8 cellular contexts compared by ENCODE assay signal in the genomic region with DNA sequence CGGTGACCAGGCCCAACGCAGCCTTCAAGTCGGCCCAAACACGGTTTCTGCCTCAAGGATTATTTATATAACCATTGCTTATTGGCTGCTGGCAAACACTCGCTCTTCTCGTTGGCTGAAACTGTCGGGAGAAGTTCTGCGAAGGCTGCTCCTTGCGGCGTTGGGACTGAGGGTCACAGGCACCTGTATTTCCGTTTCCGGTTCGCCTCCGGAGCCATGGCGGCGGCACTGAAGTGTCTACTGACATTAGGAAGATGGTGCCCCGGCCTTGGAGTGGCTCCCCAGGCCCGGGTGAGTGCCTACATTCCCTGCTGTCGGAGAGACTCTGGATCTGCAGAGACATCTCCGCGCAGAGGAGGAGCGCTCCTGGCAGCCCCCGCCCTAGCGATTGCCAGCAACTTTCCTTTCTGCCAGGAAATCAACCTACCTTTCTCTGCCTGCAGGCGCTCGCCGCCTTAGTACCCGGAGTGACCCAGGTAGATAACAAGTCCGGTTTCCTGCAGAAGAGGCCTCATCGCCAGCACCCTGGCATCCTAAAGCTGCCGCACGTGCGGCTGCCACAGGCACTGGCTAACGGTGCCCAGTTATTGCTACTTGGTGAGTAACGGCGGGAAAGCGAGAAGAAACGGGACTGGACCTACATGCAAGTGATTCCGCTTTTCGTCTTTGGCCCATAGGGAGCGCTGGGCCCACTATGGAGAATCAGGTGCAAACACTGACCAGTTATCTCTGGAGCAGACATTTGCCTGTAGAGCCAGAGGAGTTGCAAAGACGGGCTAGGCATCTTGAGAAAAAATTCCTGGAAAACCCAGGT. TPM values are rescaled to one million over a fixed set of nuclear protein-coding genes. Genes with fewer than 3 reads are reported as not detected.
DNase-seq lines count a peak whose midpoint lies in the region; ATAC-seq, FAIRE-seq and TF ChIP-seq lines count a peak whose summit lies in the region.

A gene with protein sequence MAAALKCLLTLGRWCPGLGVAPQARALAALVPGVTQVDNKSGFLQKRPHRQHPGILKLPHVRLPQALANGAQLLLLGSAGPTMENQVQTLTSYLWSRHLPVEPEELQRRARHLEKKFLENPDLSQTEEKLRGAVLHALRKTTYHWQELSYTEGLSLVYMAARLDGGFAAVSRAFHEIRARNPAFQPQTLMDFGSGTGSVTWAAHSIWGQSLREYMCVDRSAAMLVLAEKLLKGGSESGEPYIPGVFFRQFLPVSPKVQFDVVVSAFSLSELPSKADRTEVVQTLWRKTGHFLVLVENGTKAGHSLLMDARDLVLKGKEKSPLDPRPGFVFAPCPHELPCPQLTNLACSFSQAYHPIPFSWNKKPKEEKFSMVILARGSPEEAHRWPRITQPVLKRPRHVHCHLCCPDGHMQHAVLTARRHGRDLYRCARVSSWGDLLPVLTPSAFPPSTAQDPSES (plus strand): TSS at position 194 of the 814 bp plus-strand sequence. CDS start 23 bp downstream, at position 217.

- H3K79me2 ChIP-seq in HepG2 (ENCODE audit: insufficient read depth, low read length) = peaks cover 13% of the 10 kb centered on the region

- POLR2A ChIA-PET in HepG2 (lab: Yijun Ruan, JAX) = interaction anchor here (0.9 kb wide), 1 partner anchor 15 kb away, joined by 3 read pairs; no protein-coding TSS in a partner anchor

- intact Hi-C loops in HepG2 (cut with micrococcal nuclease; ENCODE audit: unreplicated experiment) = no loop called here

- WGBS in HepG2 (ENCODE audit: low lambda C conversion rate) = under 1% methylated on average over 42 of the region's 42 CpGs

- H3K4me3 ChIP-seq in HepG2 (replicated peaks in 1 of 3; ENCODE audit: insufficient read depth in 1 of 3, low read depth in 2 of 3, low read length in 3 of 3) = peak within 1 kb of the TSS; percentile 72 to 94 (median 85)

- peak within 1 kb of the TSS; percentile 78 for H3K9ac ChIP-seq in HepG2 (ENCODE audit: insufficient read depth, low read depth, low read length)

- TF ChIP-seq CTCF in HepG2 (CRISPR knock-in tag; IDR thresholded peaks at IDR 0.05) = peak; percentile 79

- H2AFZ ChIP-seq in HepG2 (ENCODE audit: low read length) = peak within 1 kb of the TSS; percentile 77

- TSS peak; percentile 70 for BruUV-seq in HepG2 (replicated peaks; lab: Mats Ljungman, UMichigan)

- no peaks in the 10 kb centered on the region for H3K9me3 ChIP-seq in HepG2 (ENCODE audit: low read length)

- FAIRE-seq in HepG2 (lab: Jason Lieb, UNC) = peak; percentile 67

- no peaks in the 10 kb centered on the region; a peak in 2 of 5 replicates for H3K27me3 ChIP-seq in HepG2 (ENCODE audit: control insufficient read depth in 1 of 2, insufficient read depth in 2 of 2, low read length in 2 of 2)

- peaks cover 26% of the 10 kb centered on the region for H3K4me1 ChIP-seq in HepG2 (ENCODE audit: insufficient read depth, low read length)

- peak; percentile 81 to 86 for TF ChIP-seq POLR2A in HepG2 (IDR thresholded peaks at IDR 0.05; ENCODE audit: insufficient read depth in 1 of 2, low read depth in 2 of 2, low read length in 2 of 2)

- peak; percentile 96 for ATAC-seq in GM19351 (IDR thresholded peaks at IDR 0.05; ENCODE audit: unreplicated experiment)
- peak; percentile 98 for ATAC-seq in HG03521 (IDR thresholded peaks at IDR 0.05; ENCODE audit: unreplicated experiment)
- ATAC-seq in HepG2 = peak; percentile 98

- H3K4me2 ChIP-seq in HepG2 (ENCODE audit: low read depth, low read length) = peak within 1 kb of the TSS; percentile 77

- H3K36me3 ChIP-seq in HepG2 (replicated peaks in 1 of 2; ENCODE audit: control insufficient read depth in 1 of 2, insufficient read depth in 2 of 2, low read length in 2 of 2) = peaks cover 16 to 30% of the 10 kb centered on the region in 2 experiments

- DNase-seq in CD1c-positive myeloid dendritic cell (ENCODE audit: extremely low spot score) (peak; percentile 95), NCI-H748 (lab: John Stamatoyannopoulos, UW; ENCODE audit: unreplicated experiment) (peak; percentile 97), dermis microvascular lymphatic vessel endothelial cell (ENCODE audit: low read depth in 2 of 2) (peak; percentile 46 to 90), HepG2 (ENCODE audit: low spot score) (peak; percentile 98)
- peak; percentile 73 to 76 for DNase-seq in activated CD4-positive, alpha-beta T cell treated with anti-CD3 and anti-CD28 coated beads, Interleukin-2, amount 50 U/mL, for 4 hours
- peak; percentile 85 for DNase-seq in stimulated activated CD4-positive, alpha-beta T cell treated with anti-CD3 and anti-CD28 coated beads, Interleukin-4, amount 100 ng/mL, for 1 hour

- no peak for TF ChIP-seq RAD21 in HepG2 (CRISPR knock-in tag; IDR thresholded peaks at IDR 0.05)

- peak within 1 kb of the TSS; percentile 76 for H3K27ac ChIP-seq in HepG2 (ENCODE audit: extremely low read length, insufficient read depth, low read length)

- in situ Hi-C loops in HepG2 (cut with HindIII; ENCODE audit: extremely low pct_ligation_motif_present, low pct_unique_long_range_greater_than_20kb) = loop anchor here (25.0 kb wide), 1 partner anchor 653 kb away; the partner anchor contains the start of genes CCNB1IP1 and PARP2

- TF ChIP-seq EP300 in HepG2 (IDR thresholded peaks at IDR 0.05; ENCODE audit: low read depth in 2 of 2, low read length in 2 of 2) (no peak), HepG2 (CRISPR knock-in tag; IDR thresholded peaks at IDR 0.05; ENCODE audit: borderline replicate concordance) (no peak)

- CTCF ChIA-PET in HepG2 (lab: Yijun Ruan, JAX; ENCODE audit: low intra/inter-chr PET ratio, low total read pairs) = interaction anchor here (0.8 to 1.5 kb wide), 3 partner anchors 19 to 103 kb away, joined by 3 to 6 read pairs (median 4); no protein-coding TSS in a partner anchor

- H4K20me1 ChIP-seq in HepG2 (ENCODE audit: insufficient read depth, low read length) = 0 out of 2 replicates have a peak, but pooled peaks cover 3% of the 10 kb centered on the region

TF ChIP-seq in HepG2, 621 proteins besides CTCF, POLR2A, EP300 and RAD21 (continues in another document):
- TF ChIP-seq ZFP36L1 (CRISPR knock-in tag; IDR thresholded peaks at IDR 0.05) = peak; percentile 53; the same call in 1 of the 2 replicates
- TF ChIP-seq, protein P1, sequence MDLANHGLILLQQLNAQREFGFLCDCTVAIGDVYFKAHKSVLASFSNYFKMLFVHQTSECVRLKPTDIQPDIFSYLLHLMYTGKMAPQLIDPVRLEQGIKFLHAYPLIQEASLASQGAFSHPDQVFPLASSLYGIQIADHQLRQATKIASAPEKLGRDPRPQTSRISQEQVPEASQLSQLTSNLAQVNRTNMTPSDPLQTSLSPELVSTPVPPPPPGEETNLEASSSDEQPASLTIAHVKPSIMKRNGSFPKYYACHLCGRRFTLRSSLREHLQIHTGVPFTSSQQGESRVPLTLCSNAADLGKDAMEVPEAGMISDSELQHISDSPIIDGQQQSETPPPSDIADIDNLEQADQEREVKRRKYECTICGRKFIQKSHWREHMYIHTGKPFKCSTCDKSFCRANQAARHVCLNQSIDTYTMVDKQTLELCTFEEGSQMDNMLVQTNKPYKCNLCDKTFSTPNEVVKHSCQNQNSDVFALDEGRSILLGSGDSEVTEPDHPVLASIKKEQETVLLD (CRISPR knock-in tag; IDR thresholded peaks at IDR 0.05; ENCODE audit: low read depth) = no peak
- no peak; the same call in 1 of the 2 replicates for TF ChIP-seq MED1 (CRISPR knock-in tag; IDR thresholded peaks at IDR 0.05)
- TF ChIP-seq ONECUT2 (CRISPR knock-in tag; IDR thresholded peaks at IDR 0.05) = no peak
- TF ChIP-seq, protein P2, sequence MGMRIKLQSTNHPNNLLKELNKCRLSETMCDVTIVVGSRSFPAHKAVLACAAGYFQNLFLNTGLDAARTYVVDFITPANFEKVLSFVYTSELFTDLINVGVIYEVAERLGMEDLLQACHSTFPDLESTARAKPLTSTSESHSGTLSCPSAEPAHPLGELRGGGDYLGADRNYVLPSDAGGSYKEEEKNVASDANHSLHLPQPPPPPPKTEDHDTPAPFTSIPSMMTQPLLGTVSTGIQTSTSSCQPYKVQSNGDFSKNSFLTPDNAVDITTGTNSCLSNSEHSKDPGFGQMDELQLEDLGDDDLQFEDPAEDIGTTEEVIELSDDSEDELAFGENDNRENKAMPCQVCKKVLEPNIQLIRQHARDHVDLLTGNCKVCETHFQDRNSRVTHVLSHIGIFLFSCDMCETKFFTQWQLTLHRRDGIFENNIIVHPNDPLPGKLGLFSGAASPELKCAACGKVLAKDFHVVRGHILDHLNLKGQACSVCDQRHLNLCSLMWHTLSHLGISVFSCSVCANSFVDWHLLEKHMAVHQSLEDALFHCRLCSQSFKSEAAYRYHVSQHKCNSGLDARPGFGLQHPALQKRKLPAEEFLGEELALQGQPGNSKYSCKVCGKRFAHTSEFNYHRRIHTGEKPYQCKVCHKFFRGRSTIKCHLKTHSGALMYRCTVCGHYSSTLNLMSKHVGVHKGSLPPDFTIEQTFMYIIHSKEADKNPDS (CRISPR knock-in tag; IDR thresholded peaks at IDR 0.05) = 0 out of 2 replicates have a peak, but pooled peaks have one; percentile 80
- TF ChIP-seq ZNF660 (CRISPR knock-in tag; IDR thresholded peaks at IDR 0.05; ENCODE audit: borderline replicate concordance, low read depth) = no peak

RNA-seq across cellular contexts. Expression of the gene that starts here (rescaled TPM):
- total RNA-seq in dermis microvascular lymphatic vessel endothelial cell (23.4 and 23.5 TPM in 2 replicates), HepG2 (2016; rRNA removed; fragmentation: Illumina TruSeq; extraction: Trizol) (46.9 and 122 TPM in 2 replicates)
- 18.7 and 20.5 TPM in 2 replicates for total RNA-seq in HepG2 (2016; cell fraction: cytosol; rRNA removed; fragmentation: Illumina TruSeq; extraction: Trizol; ENCODE audit: low read depth)
- total RNA-seq in HepG2 (2016; cell fraction: insoluble cytoplasmic fraction; rRNA removed; fragmentation: Illumina TruSeq; extraction: Trizol) = 49.4 and 123 TPM in 2 replicates
- total RNA-seq in HepG2 (2016; cell fraction: membrane; rRNA removed; fragmentation: Illumina TruSeq; extraction: Trizol) = 27.3 and 30.4 TPM in 2 replicates
- 151 and 177 TPM in 2 replicates for total RNA-seq in HepG2 (2016; cell fraction: nucleus; rRNA removed; fragmentation: Illumina TruSeq; extraction: Trizol)
- polyA plus RNA-seq in HepG2 (2011; rRNA removed) = 181 and 199 TPM in 2 replicates
- polyA plus RNA-seq in HepG2 (2011; cell fraction: cytosol; rRNA removed) = 74.5 and 86.8 TPM in 2 replicates
- 820 and 854 TPM in 2 replicates for polyA plus RNA-seq in HepG2 (2011; cell fraction: nucleus; rRNA removed)
- 82.9 and 101 TPM in 2 replicates for polyA plus RNA-seq in HepG2 (2012)
- polyA plus RNA-seq in HepG2 (2016; cell fraction: cytosol; fragmentation: Illumina TruSeq; extraction: Trizol; ENCODE audit: low read depth) = 14.7 and 14.8 TPM in 2 replicates
- 45.9 and 46.8 TPM in 2 replicates for polyA plus RNA-seq in HepG2 (2016; cell fraction: insoluble cytoplasmic fraction; fragmentation: Illumina TruSeq; extraction: Trizol; ENCODE audit: low read depth)
- polyA plus RNA-seq in HepG2 (2016; cell fraction: membrane; fragmentation: Illumina TruSeq; extraction: Trizol; ENCODE audit: low read depth) = 20.2 and 21.4 TPM in 2 replicates
- polyA plus RNA-seq in HepG2 (2016; cell fraction: nucleus; fragmentation: Illumina TruSeq; extraction: Trizol; ENCODE audit: insufficient read depth, low read depth) = 319 and 359 TPM in 2 replicates
- polyA minus RNA-seq in HepG2 (2011; rRNA and poly(A)+ RNA removed; ENCODE audit: low replicate concordance) = 85.8 and 94.1 TPM in 2 replicates
- polyA minus RNA-seq in HepG2 (2011; cell fraction: cytosol; rRNA and poly(A)+ RNA removed) = 23.1 and 30.7 TPM in 2 replicates
- 121 and 123 TPM in 2 replicates for polyA minus RNA-seq in HepG2 (2011; cell fraction: nucleus; rRNA and poly(A)+ RNA removed)

Comparison
In these comparisons a context has a peak if more than half of its experiments do, and no peak if none do; other contexts are left out.
1. Peak in every context shown above with its lines: DNase-seq, ATAC-seq, H3K4me3 ChIP-seq and H3K27ac ChIP-seq.